ENCODE assay signal across 9 cellular contexts in the genomic region with DNA sequence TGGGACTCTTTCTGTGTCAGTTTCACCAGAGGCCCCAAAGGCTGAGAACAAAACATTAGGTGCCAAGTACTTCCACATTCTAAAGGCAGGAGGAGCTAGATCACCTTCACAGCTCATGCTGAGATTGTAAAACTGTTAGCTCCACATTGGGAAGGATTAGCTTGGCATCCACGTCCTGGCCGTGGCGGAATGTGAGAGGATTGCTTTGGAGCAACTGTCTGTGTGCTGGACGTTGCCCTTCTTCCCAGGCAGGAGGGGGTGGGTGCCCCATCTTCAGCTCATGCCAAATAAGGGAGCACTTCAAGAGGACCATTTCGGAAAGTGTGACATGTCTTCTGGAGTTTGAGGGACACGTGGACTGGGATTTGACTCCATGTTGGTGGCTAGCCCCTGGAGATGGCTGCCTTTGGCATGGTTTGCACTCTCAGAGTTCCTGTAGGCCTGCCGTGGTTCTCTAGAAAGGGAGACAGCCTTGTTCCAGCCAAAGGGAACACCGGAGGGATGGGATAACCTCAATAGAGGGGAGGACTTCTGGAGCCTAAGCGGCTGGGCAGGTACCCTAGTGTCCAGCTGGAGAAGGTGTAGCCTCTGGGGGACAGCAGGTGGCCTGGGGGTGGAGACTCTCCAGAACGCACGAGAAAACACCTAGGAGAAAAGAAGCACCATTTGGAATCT. TPM values are rescaled to one million over a fixed set of nuclear protein-coding genes. Genes with fewer than 3 reads are reported as not detected.
DNase-seq lines count a peak whose midpoint lies in the region; ATAC-seq and TF ChIP-seq lines count a peak whose summit lies in the region.
"Had no signal": no experiment of that assay in that cellular context is flagged by ENCODE, and none has a peak within 500 bp of the region (broad histone marks: within the 10 kb centered on the region; RNA-seq: fewer than 3 reads in every experiment).

No MANE protein-coding gene starts in this region.

- H3K36me3 Mint-ChIP-seq in CD4-positive, alpha-beta T cell (ENCODE audit: low read depth), result no peaks in the 10 kb centered on the region

- POLR2A ChIA-PET in CD4-positive, alpha-beta T cell (lab: Charles Lee), result no interaction called here

- H3K27ac ChIP-seq in CD4-positive, alpha-beta T cell (ENCODE audit: low read depth, low read length), result no peak overlapping the region
- H3K27ac ChIP-seq in gastrocnemius medialis, result no peak overlapping the region

- no peaks in the 10 kb centered on the region for H3K9me3 ChIP-seq in CD4-positive, alpha-beta T cell (ENCODE audit: control insufficient read depth, low read length)
- H3K9me3 ChIP-seq in gastrocnemius medialis, result no peaks in the 10 kb centered on the region

- in situ Hi-C loops in astrocyte of the cerebellum (cut with HindIII; ENCODE audit: low sequenced_read_pairs) (no loop called here), gastrocnemius medialis (cut with MboI; ENCODE audit: low sequenced_read_pairs in 4 of 4) (no loop called here)

- H3K27me3 Mint-ChIP-seq in CD4-positive, alpha-beta T cell, result no peaks in the 10 kb centered on the region

- TF ChIP-seq CTCF in astrocyte of the cerebellum (IDR thresholded peaks at IDR 0.05; ENCODE audit: low read depth, low read length, missing control alignments), result peak; percentile 46
- TF ChIP-seq CTCF in CD4-positive, alpha-beta T cell (IDR thresholded peaks at IDR 0.05), result no peak
- TF ChIP-seq CTCF in gastrocnemius medialis (IDR thresholded peaks at IDR 0.05 in 4 of 5, conservative IDR thresholded peaks at IDR 0.05 in 1 of 5), result no peak

- H3K27me3 ChIP-seq in CD4-positive, alpha-beta T cell (ENCODE audit: control insufficient read depth, insufficient read depth, low read length), result no peaks in the 10 kb centered on the region
- H3K27me3 ChIP-seq in gastrocnemius medialis, result no peaks in the 10 kb centered on the region

- no peaks in the 10 kb centered on the region for H3K4me1 Mint-ChIP-seq in CD4-positive, alpha-beta T cell (ENCODE audit: low read depth)

- H3K4me3 Mint-ChIP-seq in CD4-positive, alpha-beta T cell, result no peak overlapping the region

- no peaks in the 10 kb centered on the region for H3K9me3 Mint-ChIP-seq in CD4-positive, alpha-beta T cell

- CTCF ChIA-PET in CD4-positive, alpha-beta T cell (lab: Charles Lee), result interaction anchor here (0.5 kb wide), 1 partner anchor 61 kb away, joined by 3 read pairs; no protein-coding TSS in a partner anchor

- TF ChIP-seq POLR2A in gastrocnemius medialis (IDR thresholded peaks at IDR 0.05), result no peak

- intact Hi-C loops in CD4-positive, alpha-beta T cell (cut with DNase I, micrococcal nuclease), result no loop called here
- intact Hi-C loops in gastrocnemius medialis (cut with DNase I; ENCODE audit: low total_unique reads), result no loop called here

- H3K36me3 ChIP-seq in gastrocnemius medialis, result no peaks in the 10 kb centered on the region

- H3K4me1 ChIP-seq in gastrocnemius medialis, result peaks cover 0 to 6% of the 10 kb centered on the region in 2 donors

- DNase-seq in EH (ENCODE audit: low read depth), result peak; percentile 40
- DNase-seq in HT1080 (ENCODE audit: low read depth), result peak; percentile 23
- DNase-seq in astrocyte of the cerebellum (ENCODE audit: low read depth), result no peak
- DNase-seq in lung microvascular endothelial cell (ENCODE audit: low read depth in 2 of 2), result peak; percentile 24 to 28
- no peak for DNase-seq in CD4-positive, alpha-beta T cell
- no peak for DNase-seq in gastrocnemius medialis
- no peak for DNase-seq in NCI-H69 (lab: John Stamatoyannopoulos, UW)
- DNase-seq: amygdala had no signal

- ATAC-seq in CD4-positive, alpha-beta T cell (ENCODE audit: poor library complexity), result no peak
- no peak for ATAC-seq in gastrocnemius medialis
- no peak for ATAC-seq in GM19023 (IDR thresholded peaks at IDR 0.05; ENCODE audit: unreplicated experiment)

- H3K4me3 ChIP-seq in astrocyte of the cerebellum (ENCODE audit: low read depth, low read length), result no peak overlapping the region
- H3K4me3 ChIP-seq in gastrocnemius medialis, result no peak overlapping the region

- no peak overlapping the region for H3K27ac Mint-ChIP-seq in CD4-positive, alpha-beta T cell

RNA-seq across cellular contexts. Expression of gene FMC1, which starts 19.9 kb away (rescaled TPM):
- total RNA-seq in HT1080 (2014; rRNA removed; shearing (Covaris generic)), result 8.1 and 13.1 TPM in 2 replicates
- 16.3 and 17.0 TPM in 2 replicates for polyA plus RNA-seq in HT1080 (2015; cell fraction: cytosol; rRNA removed)
- polyA plus RNA-seq in HT1080 (2015; cell fraction: nucleus; rRNA removed), result 9.9 and 17.0 TPM in 2 replicates
- total RNA-seq in lung microvascular endothelial cell (11.3 and 13.1 TPM in 2 replicates), gastrocnemius medialis (10 to 100 TPM; 19.3 to 32.6 (median 31.3) TPM)
- 1 to 10 TPM in 1 of 2 experiments, under 1 TPM in 1; 0.89 to 1.2 TPM for total RNA-seq in CD4-positive, alpha-beta T cell

RNA-seq across cellular contexts. Expression of gene LUC7L2, which starts 38.5 kb away (rescaled TPM):
- 45.4 and 66.7 TPM in 2 replicates for total RNA-seq in HT1080 (2014; rRNA removed; shearing (Covaris generic))
- 34.5 and 41.4 TPM in 2 replicates for polyA plus RNA-seq in HT1080 (2015; cell fraction: cytosol; rRNA removed)
- 89.0 and 108 TPM in 2 replicates for polyA plus RNA-seq in HT1080 (2015; cell fraction: nucleus; rRNA removed)
- total RNA-seq in lung microvascular endothelial cell (20.3 and 22.2 TPM in 2 replicates), gastrocnemius medialis (10 to 100 TPM; 49.2 to 79.7 (median 54.0) TPM)
- total RNA-seq in CD4-positive, alpha-beta T cell, result 100 to 1,000 TPM; 177 to 194 TPM

Comparison
In these comparisons a context has a peak if more than half of its experiments do, and no peak if none do; other contexts are left out.
1. DNase-seq: peak in EH (single experiment), HT1080 (single experiment) and lung microvascular endothelial cell (2 of 2); none in astrocyte of the cerebellum (single experiment), CD4-positive, alpha-beta T cell (0 of 10), gastrocnemius medialis (0 of 2) and NCI-H69 (single experiment).